In genomic region chr5:176716320-176716719, GRCh38 we compare ENCODE assay signal across 13 cellular contexts.
DNase-seq lines count a peak whose midpoint lies in the region; ATAC-seq and TF ChIP-seq lines count a peak whose summit lies in the region.
"Had no signal": no experiment of that assay in that cellular context is flagged by ENCODE, and none has a peak within 500 bp of the region (broad histone marks: within the 10 kb centered on the region; RNA-seq: fewer than 3 reads in every experiment).

No MANE protein-coding gene starts in this region.

- intact Hi-C loops in A673 (cut with micrococcal nuclease; ENCODE audit: unreplicated experiment) (no loop called here), PC-3 (cut with micrococcal nuclease) (no loop called here), transverse colon (cut with DNase I; ENCODE audit: low total_unique reads) (no loop called here), CD14-positive monocyte (cut with micrococcal nuclease) (no loop called here)

- in situ Hi-C loops in transverse colon (cut with MboI; ENCODE audit: low pct_ligation_motif_present in 1 of 4, low pct_unique_long_range_greater_than_20kb in 1 of 4, low sequenced_read_pairs in 3 of 4): no loop called here

- H3K79me2 ChIP-seq in PC-3 (ENCODE audit: low read length): no peaks in the 10 kb centered on the region
- H3K79me2 ChIP-seq in fibroblast of lung (ENCODE audit: control insufficient read depth, insufficient read depth, low read length): no peaks in the 10 kb centered on the region

- ATAC-seq in PC-3: peak; percentile 35; the same call in 1 of the 2 replicates
- ATAC-seq: CD8-positive, alpha-beta T cell had no signal

- DNase-seq in A673 (ENCODE audit: low spot score): peak; percentile 62
- DNase-seq in ELR (ENCODE audit: low read depth): peak; percentile 49
- DNase-seq in PC-3: peak; percentile 88
- peak; percentile 72 to 79 for DNase-seq in fibroblast of lung (ENCODE audit: low read depth in 2 of 2)
- DNase-seq in central memory CD4-positive, alpha-beta T cell: no peak
- no peak for DNase-seq in transverse colon
- DNase-seq in NK-92 treated with Interleukin-12 subunit alpha and Interleukin-12 subunit beta, amount 100 ng/mL, for 24 hours (lab: John Stamatoyannopoulos, UW): no peak
- DNase-seq in CD14-positive monocyte (ENCODE audit: low spot score): no peak
- DNase-seq: CD8-positive, alpha-beta T cell; H9; NCI-H526; stimulated activated CD4-positive, alpha-beta T cell treated with anti-CD3 and anti-CD28 coated beads, Interleukin-4, amount 100 ng/mL, for 1 hour had no signal

- CTCF ChIA-PET in A673 (lab: Charles Lee): no interaction called here
- CTCF ChIA-PET in PC-3 (lab: Charles Lee): no interaction called here

- H3K9ac ChIP-seq in PC-3 (ENCODE audit: low read length) (no peak overlapping the region), fibroblast of lung (ENCODE audit: insufficient read depth, low read length) (no peak overlapping the region)

- no peak overlapping the region for H3K27ac Mint-ChIP-seq in CD14-positive monocyte
- H3K27ac Mint-ChIP-seq: CD8-positive, alpha-beta T cell; H9 had no signal

- 54% methylated on average over 4 of the region's 4 CpGs; no CpG with 5 or more reads in 1 of the 2 donors for whole genome bisulfite sequencing in transverse colon (ENCODE audit: low coverage in 1 of 2), 2 donors

- H3K9me3 ChIP-seq in A673 (ENCODE audit: low read depth, low read length, poor library complexity, severe bottlenecking) (no peaks in the 10 kb centered on the region), PC-3 (ENCODE audit: low read length) (no peaks in the 10 kb centered on the region), fibroblast of lung (ENCODE audit: control insufficient read depth, insufficient read depth, low read depth, low read length) (no peaks in the 10 kb centered on the region), transverse colon (no peaks in the 10 kb centered on the region)

- H3K27me3 ChIP-seq in A673 (replicated peaks; ENCODE audit: insufficient read depth, low read depth, low read length, poor library complexity) (no peaks in the 10 kb centered on the region), PC-3 (ENCODE audit: low read length) (peaks cover 10% of the 10 kb centered on the region; the same call in 1 of the 2 replicates), fibroblast of lung (ENCODE audit: control insufficient read depth, insufficient read depth, low read length) (peaks cover 17% of the 10 kb centered on the region), transverse colon (peaks cover 17% of the 10 kb centered on the region)

- no peak overlapping the region for H3K4me3 Mint-ChIP-seq in CD14-positive monocyte
- H3K4me3 Mint-ChIP-seq: CD8-positive, alpha-beta T cell; H9 had no signal

- no peaks in the 10 kb centered on the region for H3K4me1 ChIP-seq in A673 (ENCODE audit: insufficient read depth, low read length, poor library complexity, severe bottlenecking)
- peaks cover 8% of the 10 kb centered on the region; the same call in 1 of the 2 replicates for H3K4me1 ChIP-seq in PC-3 (ENCODE audit: insufficient read depth, low read length)
- no peaks in the 10 kb centered on the region for H3K4me1 ChIP-seq in fibroblast of lung (ENCODE audit: control insufficient read depth, extremely low read depth, insufficient read depth, low read length)
- H3K4me1 ChIP-seq in transverse colon: no peaks in the 10 kb centered on the region
- H3K4me1 ChIP-seq: suprapubic skin had no signal

- no peak for TF ChIP-seq EP300 in transverse colon (IDR thresholded peaks at IDR 0.05; ENCODE audit: low read depth)

- H3K27ac ChIP-seq in A673 (ENCODE audit: low read depth, low read length, poor library complexity, severe bottlenecking) (no peak overlapping the region), PC-3 (ENCODE audit: low read length) (no peak overlapping the region), fibroblast of lung (ENCODE audit: insufficient read depth, low read length) (no peak overlapping the region), transverse colon (no peak overlapping the region)
- H3K27ac ChIP-seq: suprapubic skin had no signal

- peaks cover 33 to 61% (median 38%) of the 10 kb centered on the region in 3 donors for H3K27me3 Mint-ChIP-seq in CD14-positive monocyte (ENCODE audit: low read depth in 3 of 3)

- no peak for TF ChIP-seq CTCF in A673 (conservative IDR thresholded peaks at IDR 0.05; ENCODE audit: low read depth, low read length)
- TF ChIP-seq CTCF in PC-3 (conservative IDR thresholded peaks at IDR 0.05; ENCODE audit: low read depth, low read length): no peak
- TF ChIP-seq CTCF in fibroblast of lung (conservative IDR thresholded peaks at IDR 0.05 in 1 of 2, IDR thresholded peaks at IDR 0.05 in 1 of 2; ENCODE audit: low read depth in 1 of 2, low read length in 2 of 2): no peak
- no peak for TF ChIP-seq CTCF in transverse colon (IDR thresholded peaks at IDR 0.05)
- TF ChIP-seq CTCF in CD14-positive monocyte (IDR thresholded peaks at IDR 0.05): no peak

- H3K4me2 ChIP-seq in PC-3 (ENCODE audit: low read length): no peak overlapping the region
- H3K4me2 ChIP-seq in fibroblast of lung (ENCODE audit: extremely low read depth, insufficient read depth, low read length): no peak overlapping the region

- BruUV-seq in A673 (replicated peaks; lab: Mats Ljungman, UMichigan) (no TSS peak), PC-3 (replicated peaks; lab: Mats Ljungman, UMichigan) (no TSS peak)

- no peaks in the 10 kb centered on the region for H3K9me2 ChIP-seq in PC-3 (replicated peaks; ENCODE audit: low read length)

- H3K36me3 Mint-ChIP-seq in CD14-positive monocyte: no peaks in the 10 kb centered on the region
- H3K36me3 Mint-ChIP-seq: CD8-positive, alpha-beta T cell had no signal

- H4K20me1 ChIP-seq in PC-3 (ENCODE audit: low read length) (no peaks in the 10 kb centered on the region), fibroblast of lung (ENCODE audit: control insufficient read depth, extremely low read depth, insufficient read depth, low read length) (no peaks in the 10 kb centered on the region)

- POLR2A ChIA-PET in A673 (lab: Charles Lee; ENCODE audit: low non-redundant PET): no interaction called here
- POLR2A ChIA-PET in PC-3 (lab: Charles Lee; ENCODE audit: unreplicated experiment): no interaction called here

- peaks cover 8% of the 10 kb centered on the region for H3K4me1 Mint-ChIP-seq in CD14-positive monocyte

- H3K4me3 ChIP-seq in A673 (ENCODE audit: low read depth, low read length, poor library complexity, severe bottlenecking): no peak overlapping the region
- no peak overlapping the region for H3K4me3 ChIP-seq in PC-3 (ENCODE audit: low read length)
- H3K4me3 ChIP-seq in fibroblast of lung (replicated peaks in 1 of 4; ENCODE audit: control extremely low read depth in 1 of 4, insufficient read depth in 1 of 4, low read depth in 3 of 4, low read length in 4 of 4): no peak overlapping the region
- H3K4me3 ChIP-seq in transverse colon: no peak overlapping the region
- H3K4me3 ChIP-seq: suprapubic skin had no signal

- H3K36me3 ChIP-seq in A673 (ENCODE audit: insufficient read depth, low read length, poor library complexity, severe bottlenecking) (no peaks in the 10 kb centered on the region), PC-3 (ENCODE audit: low read depth, low read length) (no peaks in the 10 kb centered on the region), fibroblast of lung (ENCODE audit: control insufficient read depth, insufficient read depth, low read length) (no peaks in the 10 kb centered on the region), transverse colon (no peaks in the 10 kb centered on the region)
- H3K36me3 ChIP-seq: suprapubic skin had no signal

- no peaks in the 10 kb centered on the region for H3F3A ChIP-seq in PC-3 (ENCODE audit: low read length, unreplicated experiment)

- peaks cover 0 to 28% (median 12%) of the 10 kb centered on the region in 7 donors for H3K9me3 Mint-ChIP-seq in CD14-positive monocyte

- H2AFZ ChIP-seq in PC-3 (ENCODE audit: low read length) (no peak overlapping the region), fibroblast of lung (ENCODE audit: low read length) (no peak overlapping the region)

- no peak for TF ChIP-seq POLR2A in transverse colon (IDR thresholded peaks at IDR 0.05)

Comparison
In these comparisons a context has a peak if more than half of its experiments do, and no peak if none do; other contexts are left out.
1. DNase-seq: peak in A673 (single experiment), ELR (single experiment), PC-3 (single experiment) and fibroblast of lung (2 of 2); none in central memory CD4-positive, alpha-beta T cell (single experiment), transverse colon (single experiment), NK-92 treated with Interleukin-12 subunit alpha and Interleukin-12 subunit beta, amount 100 ng/mL, for 24 hours (single experiment) and CD14-positive monocyte (single experiment).